10 cellular contexts compared by ENCODE assay signal in genomic region chr13:42275098-42275471, GRCh38. TPM values are rescaled to one million over a fixed set of nuclear protein-coding genes. Genes with fewer than 3 reads are reported as not detected.
A peak's percentile ranks its signal among the peaks of the same experiment; 100 is the strongest.
DNase-seq lines count a peak whose midpoint lies in the region; ATAC-seq, FAIRE-seq and TF ChIP-seq lines count a peak whose summit lies in the region.
"Had no signal": no experiment of that assay in that cellular context is flagged by ENCODE, and none has a peak within 500 bp of the region (broad histone marks: within the 10 kb centered on the region; RNA-seq: fewer than 3 reads in every experiment).

No MANE protein-coding gene starts in this region.

- H2AFZ ChIP-seq in K562 (ENCODE audit: low read depth, low read length) = no peak overlapping the region

- DNase-seq in GM12865 (ENCODE audit: low read depth) (peak; percentile 92), K562 (ENCODE audit: extremely low read depth in 1 of 4, low spot score in 3 of 4) (no peak), NCI-H2227 treated with DMSO at 0.1 percent for 48 hours (lab: John Stamatoyannopoulos, UW) (no peak), NCI-H2029 (lab: John Stamatoyannopoulos, UW) (no peak), kidney (no peak), UCSD-AML1 (lab: John Stamatoyannopoulos, UW; ENCODE audit: unreplicated experiment) (no peak)
- DNase-seq: NCI-H187 had no signal

- H3K9me3 ChIP-seq in K562 (replicated peaks; ENCODE audit: control insufficient read depth, insufficient read depth, low read depth, low read length) (peaks cover 7% of the 10 kb centered on the region), kidney (ENCODE audit: control insufficient read depth in 1 of 2, low read length in 2 of 2) (no peaks in the 10 kb centered on the region)
- H3K9me3 ChIP-seq: neutrophil had no signal

- peaks cover 81% of the 10 kb centered on the region for H3K79me2 ChIP-seq in K562 (ENCODE audit: control insufficient read depth, insufficient read depth, low read length)

- H3K27me3 ChIP-seq in K562 (ENCODE audit: control insufficient read depth in 2 of 2, insufficient read depth in 2 of 2, low read length in 2 of 2) = no peaks in the 10 kb centered on the region
- H3K27me3 ChIP-seq: neutrophil had no signal

- TF ChIP-seq EP300 in K562 (IDR thresholded peaks at IDR 0.05; ENCODE audit: low read length) = no peak

- H3K4me1 ChIP-seq in K562 (replicated peaks in 1 of 2; ENCODE audit: control insufficient read depth in 2 of 2, insufficient read depth in 2 of 2, low read length in 2 of 2) = peaks cover 15 to 19% of the 10 kb centered on the region in 2 experiments; a peak in 4 of 5 replicates
- peaks cover 0 to 5% of the 10 kb centered on the region in 2 donors for H3K4me1 ChIP-seq in kidney (ENCODE audit: control insufficient read depth in 1 of 2, insufficient read depth in 1 of 2, low read depth in 1 of 2, low read length in 2 of 2)

- CTCF ChIA-PET in K562 (lab: Yijun Ruan, JAX; ENCODE audit: low intra/inter-chr PET ratio) = no interaction called here

- H3K4me2 ChIP-seq in K562 (ENCODE audit: insufficient read depth, low read length) = peak overlapping the region; percentile 91

- FAIRE-seq in K562 (lab: Jason Lieb, UNC) (peak; percentile 26), kidney (lab: Jason Lieb, UNC) (no peak)

- no peak for TF ChIP-seq POLR2A in K562 (conservative IDR thresholded peaks at IDR 0.05)

- no peak for TF ChIP-seq RAD21 in K562 (CRISPR knock-in tag; conservative IDR thresholded peaks at IDR 0.05 in 1 of 2, IDR thresholded peaks at IDR 0.05 in 1 of 2)

- no TSS peak for BruUV-seq in K562 (replicated peaks; lab: Mats Ljungman, UMichigan)

- ATAC-seq in GM19328 (IDR thresholded peaks at IDR 0.05; ENCODE audit: unreplicated experiment) = peak; percentile 23
- peak; percentile 22 for ATAC-seq in HG03469 (IDR thresholded peaks at IDR 0.05; ENCODE audit: unreplicated experiment)
- no peak for ATAC-seq in K562

- no peaks in the 10 kb centered on the region for H4K20me1 ChIP-seq in K562 (replicated peaks; ENCODE audit: control insufficient read depth, insufficient read depth, low read length)

- in situ Hi-C loops in K562 (cut with MboI) = no loop called here

- H3K9ac ChIP-seq in K562 (ENCODE audit: insufficient read depth in 1 of 2, low read depth in 2 of 2, low read length in 2 of 2) (peak overlapping the region in 1 of 2 experiments; percentile 87; a peak in 1 of 4 replicates), kidney (ENCODE audit: low read length in 2 of 2) (no peak overlapping the region)

- POLR2A ChIA-PET in K562 (lab: Yijun Ruan, JAX) = no interaction called here

- TF ChIP-seq CTCF in GM12865 (IDR thresholded peaks at IDR 0.05; ENCODE audit: insufficient read depth, low read depth, low read length, missing control alignments) = no peak
- no peak for TF ChIP-seq CTCF in K562 (IDR thresholded peaks at IDR 0.05 in 2 of 3, conservative IDR thresholded peaks at IDR 0.05 in 1 of 3; ENCODE audit: insufficient read depth in 2 of 3, low read depth in 1 of 3, low read length in 3 of 3)
- TF ChIP-seq CTCF in kidney (IDR thresholded peaks at IDR 0.05; ENCODE audit: borderline replicate concordance, extremely low read depth, insufficient read depth) = no peak

- no peaks in the 10 kb centered on the region; the same call in 2 of the 3 replicates for H3K36me3 ChIP-seq in K562 (ENCODE audit: control insufficient read depth, insufficient read depth, low read length)
- no peaks in the 10 kb centered on the region for H3K36me3 ChIP-seq in kidney (ENCODE audit: control insufficient read depth in 1 of 2, insufficient read depth in 2 of 2, low read length in 2 of 2)
- H3K36me3 ChIP-seq: neutrophil had no signal

- peak overlapping the region; percentile 98 for H3K4me3 ChIP-seq in GM12865 (ENCODE audit: low read depth, low read length)
- peak overlapping the region; percentile 83; the same call in 1 of the 2 replicates for H3K4me3 ChIP-seq in K562
- no peak overlapping the region for H3K4me3 ChIP-seq in kidney (ENCODE audit: low read length in 2 of 2)

- intact Hi-C loops in K562 (cut with micrococcal nuclease) (loop anchor here (10.0 kb wide), 1 partner anchor 230 kb away; the partner anchor contains the start of gene DGKH), kidney (cut with DNase I) (no loop called here)

- peak overlapping the region; percentile 82 for H3K27ac ChIP-seq in K562 (ENCODE audit: extremely low read depth, low read depth, low read length)
- H3K27ac ChIP-seq in kidney (ENCODE audit: low read depth in 2 of 2, low read length in 2 of 2) = no peak overlapping the region
- H3K27ac ChIP-seq: neutrophil had no signal

- 0% methylated on average over 2 of the region's 2 CpGs for WGBS in K562 (ENCODE audit: insufficient coverage, low coverage, missing lambda C conversion rate)

- H3K9me1 ChIP-seq in K562 (ENCODE audit: control insufficient read depth, insufficient read depth, low read length) = no peaks in the 10 kb centered on the region

TF ChIP-seq in K562, 482 proteins besides CTCF, POLR2A, EP300 and RAD21:
- TF ChIP-seq ARID2 (IDR thresholded peaks at IDR 0.05) = no peak
- peak; percentile 87; the same call in 1 of the 2 replicates for TF ChIP-seq SPI1 (IDR thresholded peaks at IDR 0.05; ENCODE audit: borderline replicate concordance, low read depth, low read length)
- TF ChIP-seq, protein P1, sequence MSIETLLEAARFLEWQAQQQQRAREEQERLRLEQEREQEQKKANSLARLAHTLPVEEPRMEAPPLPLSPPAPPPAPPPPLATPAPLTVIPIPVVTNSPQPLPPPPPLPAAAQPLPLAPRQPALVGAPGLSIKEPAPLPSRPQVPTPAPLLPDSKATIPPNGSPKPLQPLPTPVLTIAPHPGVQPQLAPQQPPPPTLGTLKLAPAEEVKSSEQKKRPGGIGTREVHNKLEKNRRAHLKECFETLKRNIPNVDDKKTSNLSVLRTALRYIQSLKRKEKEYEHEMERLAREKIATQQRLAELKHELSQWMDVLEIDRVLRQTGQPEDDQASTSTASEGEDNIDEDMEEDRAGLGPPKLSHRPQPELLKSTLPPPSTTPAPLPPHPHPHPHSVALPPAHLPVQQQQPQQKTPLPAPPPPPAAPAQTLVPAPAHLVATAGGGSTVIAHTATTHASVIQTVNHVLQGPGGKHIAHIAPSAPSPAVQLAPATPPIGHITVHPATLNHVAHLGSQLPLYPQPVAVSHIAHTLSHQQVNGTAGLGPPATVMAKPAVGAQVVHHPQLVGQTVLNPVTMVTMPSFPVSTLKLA (conservative IDR thresholded peaks at IDR 0.05) = peak in 1 of 2 experiments; percentile 39; a peak in 1 of 4 replicates
- 0 out of 4 replicates have a peak, but pooled peaks of 1 of the 2 experiments have one; percentile 18 for TF ChIP-seq NRF1 (conservative IDR thresholded peaks at IDR 0.05 in 1 of 2, IDR thresholded peaks at IDR 0.05 in 1 of 2)

RNA-seq across cellular contexts. Expression of gene AKAP11, which starts 3.1 kb away (rescaled TPM):
- total RNA-seq in K562 (2011; cell fraction: chromatin; rRNA removed; ENCODE audit: low replicate concordance) = 13.3 and 62.5 TPM in 2 replicates
- 8.3 and 14.7 TPM in 2 replicates for total RNA-seq in K562 (2011; cell fraction: nucleolus; rRNA removed)
- 25.0 and 35.9 TPM in 2 replicates for total RNA-seq in K562 (2011; cell fraction: nucleoplasm; rRNA removed)
- total RNA-seq in K562 (2014; rRNA removed) (6.7 and 7.5 TPM in 2 replicates), K562 (2014; rRNA removed; fragmentation: Illumina TruSeq; extraction: Trizol) (15.5 and 16.9 TPM in 2 replicates), K562 (2015; rRNA removed; fragmentation: Illumina TruSeq; extraction: Trizol) (10.7 and 10.9 TPM in 2 replicates), K562 (2021) (14.5 and 15.4 TPM in 2 replicates), kidney (35.2 TPM)
- polyA plus RNA-seq in K562 (2011; rRNA removed) (26.4 and 31.3 TPM in 2 replicates), K562 (2014; fragmentation: Illumina TruSeq; extraction: Trizol) (10.2 and 12.3 TPM in 2 replicates), K562 (2014; fragmentation: Nextera tagmentation; extraction: Ambion mirVana) (1 to 10 TPM; 2.2 to 3.5 TPM), K562 (2014; rRNA removed) (7.1 and 7.9 TPM in 2 replicates), kidney (ENCODE audit: insufficient read depth, low read depth, low replicate concordance) (4.9 TPM)
- polyA plus RNA-seq in K562 (2011; cell fraction: cytosol; rRNA removed) = 4.0 and 10.1 TPM in 2 replicates
- polyA plus RNA-seq in K562 (2011; cell fraction: nucleus; rRNA removed) = 17.0 and 23.9 TPM in 2 replicates
- 9.0 and 11.6 TPM in 2 replicates for polyA plus RNA-seq in K562 (2012)
- 77.9 and 91.3 TPM in 2 replicates for polyA minus RNA-seq in K562 (2011; rRNA and poly(A)+ RNA removed)
- 17.3 and 24.0 TPM in 2 replicates for polyA minus RNA-seq in K562 (2011; cell fraction: cytosol; rRNA and poly(A)+ RNA removed)
- 24.0 and 45.7 TPM in 2 replicates for polyA minus RNA-seq in K562 (2011; cell fraction: nucleus; rRNA and poly(A)+ RNA removed)

Comparison
In these comparisons a context has a peak if more than half of its experiments do, and no peak if none do; other contexts are left out.
1. H3K4me3 ChIP-seq: peak in GM12865 (single experiment) and K562 (single experiment); none in kidney (0 of 2).